In the genomic region with DNA sequence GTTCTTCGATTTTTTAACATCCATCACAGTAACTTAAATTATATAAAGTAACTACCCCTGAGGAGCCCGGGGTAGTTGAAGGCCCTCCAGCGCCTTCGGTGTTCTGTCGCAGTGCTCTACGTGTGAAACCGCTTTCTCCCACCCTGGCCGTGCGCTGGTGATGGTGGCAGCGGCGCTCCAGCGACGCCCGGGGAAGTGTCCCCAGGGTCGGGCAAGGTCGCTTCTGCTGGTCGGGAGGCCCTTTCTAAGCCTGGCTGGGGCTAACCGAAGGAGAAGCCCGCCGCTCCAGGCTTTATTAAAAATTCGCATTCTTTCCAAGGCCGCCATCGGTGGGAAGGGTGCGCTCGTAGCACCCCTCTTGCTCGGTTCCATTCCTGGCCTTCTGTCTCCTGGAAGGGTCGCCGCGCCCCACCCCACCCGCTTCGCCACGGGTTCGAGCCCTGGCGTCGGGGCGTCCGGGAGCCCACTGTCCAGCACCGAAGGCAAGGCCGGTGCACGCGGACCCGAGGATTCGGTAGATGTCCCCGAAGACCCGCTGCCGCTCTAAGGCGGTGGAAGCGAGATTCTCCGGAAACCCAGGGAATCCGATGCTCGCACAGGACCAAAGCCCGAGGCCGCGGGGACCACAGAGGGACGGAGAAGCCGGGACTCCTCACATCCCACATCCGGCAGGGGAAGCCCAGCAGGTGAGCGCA, we compare ENCODE assay signal across 2 cellular contexts.
TF ChIP-seq lines count a peak whose summit lies in the region.

No MANE protein-coding gene starts in this region.

TF ChIP-seq in GM23338, 12 proteins besides CTCF, POLR2A, EP300 and RAD21 (continues in another document):
- TF ChIP-seq ZNF114 (CRISPR knock-in tag; IDR thresholded peaks at IDR 0.05) (no peak), JUNB (IDR thresholded peaks at IDR 0.05; ENCODE audit: unreplicated experiment) (no peak), ZNF331 (CRISPR knock-in tag; IDR thresholded peaks at IDR 0.05; ENCODE audit: low read depth) (no peak), EZH2phosphoT487 (IDR thresholded peaks at IDR 0.05; ENCODE audit: unreplicated experiment) (no peak), EZH2 (IDR thresholded peaks at IDR 0.05; ENCODE audit: low read depth, unreplicated experiment) (no peak), ZNF462 (CRISPR knock-in tag; IDR thresholded peaks at IDR 0.05) (no peak), POLR2AphosphoS5 (IDR thresholded peaks at IDR 0.05; ENCODE audit: low read depth) (no peak), CREB1 (CRISPR knock-in tag; IDR thresholded peaks at IDR 0.05; ENCODE audit: low read depth) (no peak), NANOG (IDR thresholded peaks at IDR 0.05; ENCODE audit: borderline replicate concordance) (no peak), REST (IDR thresholded peaks at IDR 0.05; ENCODE audit: unreplicated experiment) (no peak), STAT1 (IDR thresholded peaks at IDR 0.05; ENCODE audit: unreplicated experiment) (no peak)

TF ChIP-seq in K562, 482 proteins besides CTCF, POLR2A, EP300 and RAD21:
- TF ChIP-seq, protein P1, sequence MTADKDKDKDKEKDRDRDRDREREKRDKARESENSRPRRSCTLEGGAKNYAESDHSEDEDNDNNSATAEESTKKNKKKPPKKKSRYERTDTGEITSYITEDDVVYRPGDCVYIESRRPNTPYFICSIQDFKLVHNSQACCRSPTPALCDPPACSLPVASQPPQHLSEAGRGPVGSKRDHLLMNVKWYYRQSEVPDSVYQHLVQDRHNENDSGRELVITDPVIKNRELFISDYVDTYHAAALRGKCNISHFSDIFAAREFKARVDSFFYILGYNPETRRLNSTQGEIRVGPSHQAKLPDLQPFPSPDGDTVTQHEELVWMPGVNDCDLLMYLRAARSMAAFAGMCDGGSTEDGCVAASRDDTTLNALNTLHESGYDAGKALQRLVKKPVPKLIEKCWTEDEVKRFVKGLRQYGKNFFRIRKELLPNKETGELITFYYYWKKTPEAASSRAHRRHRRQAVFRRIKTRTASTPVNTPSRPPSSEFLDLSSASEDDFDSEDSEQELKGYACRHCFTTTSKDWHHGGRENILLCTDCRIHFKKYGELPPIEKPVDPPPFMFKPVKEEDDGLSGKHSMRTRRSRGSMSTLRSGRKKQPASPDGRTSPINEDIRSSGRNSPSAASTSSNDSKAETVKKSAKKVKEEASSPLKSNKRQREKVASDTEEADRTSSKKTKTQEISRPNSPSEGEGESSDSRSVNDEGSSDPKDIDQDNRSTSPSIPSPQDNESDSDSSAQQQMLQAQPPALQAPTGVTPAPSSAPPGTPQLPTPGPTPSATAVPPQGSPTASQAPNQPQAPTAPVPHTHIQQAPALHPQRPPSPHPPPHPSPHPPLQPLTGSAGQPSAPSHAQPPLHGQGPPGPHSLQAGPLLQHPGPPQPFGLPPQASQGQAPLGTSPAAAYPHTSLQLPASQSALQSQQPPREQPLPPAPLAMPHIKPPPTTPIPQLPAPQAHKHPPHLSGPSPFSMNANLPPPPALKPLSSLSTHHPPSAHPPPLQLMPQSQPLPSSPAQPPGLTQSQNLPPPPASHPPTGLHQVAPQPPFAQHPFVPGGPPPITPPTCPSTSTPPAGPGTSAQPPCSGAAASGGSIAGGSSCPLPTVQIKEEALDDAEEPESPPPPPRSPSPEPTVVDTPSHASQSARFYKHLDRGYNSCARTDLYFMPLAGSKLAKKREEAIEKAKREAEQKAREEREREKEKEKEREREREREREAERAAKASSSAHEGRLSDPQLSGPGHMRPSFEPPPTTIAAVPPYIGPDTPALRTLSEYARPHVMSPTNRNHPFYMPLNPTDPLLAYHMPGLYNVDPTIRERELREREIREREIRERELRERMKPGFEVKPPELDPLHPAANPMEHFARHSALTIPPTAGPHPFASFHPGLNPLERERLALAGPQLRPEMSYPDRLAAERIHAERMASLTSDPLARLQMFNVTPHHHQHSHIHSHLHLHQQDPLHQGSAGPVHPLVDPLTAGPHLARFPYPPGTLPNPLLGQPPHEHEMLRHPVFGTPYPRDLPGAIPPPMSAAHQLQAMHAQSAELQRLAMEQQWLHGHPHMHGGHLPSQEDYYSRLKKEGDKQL (CRISPR knock-in tag; IDR thresholded peaks at IDR 0.05; ENCODE audit: borderline replicate concordance): no peak
- TF ChIP-seq ZNF639 (CRISPR knock-in tag; conservative IDR thresholded peaks at IDR 0.05 in 1 of 2, IDR thresholded peaks at IDR 0.05 in 1 of 2) (0 out of 4 replicates have a peak, but pooled peaks of 1 of the 2 experiments have one; percentile 46), PCBP1 (IDR thresholded peaks at IDR 0.05; ENCODE audit: low read depth, low read length, poor library complexity, severe bottlenecking) (peak; percentile 11), SUPT5H (IDR thresholded peaks at IDR 0.05) (no peak), CBX3 (IDR thresholded peaks at IDR 0.05; ENCODE audit: borderline replicate concordance in 1 of 2, low read length in 2 of 2) (peak in 1 of 2 experiments; percentile 13; a peak in 1 of 3 replicates)
